26 cellular contexts compared by ENCODE assay signal in the genomic region with DNA sequence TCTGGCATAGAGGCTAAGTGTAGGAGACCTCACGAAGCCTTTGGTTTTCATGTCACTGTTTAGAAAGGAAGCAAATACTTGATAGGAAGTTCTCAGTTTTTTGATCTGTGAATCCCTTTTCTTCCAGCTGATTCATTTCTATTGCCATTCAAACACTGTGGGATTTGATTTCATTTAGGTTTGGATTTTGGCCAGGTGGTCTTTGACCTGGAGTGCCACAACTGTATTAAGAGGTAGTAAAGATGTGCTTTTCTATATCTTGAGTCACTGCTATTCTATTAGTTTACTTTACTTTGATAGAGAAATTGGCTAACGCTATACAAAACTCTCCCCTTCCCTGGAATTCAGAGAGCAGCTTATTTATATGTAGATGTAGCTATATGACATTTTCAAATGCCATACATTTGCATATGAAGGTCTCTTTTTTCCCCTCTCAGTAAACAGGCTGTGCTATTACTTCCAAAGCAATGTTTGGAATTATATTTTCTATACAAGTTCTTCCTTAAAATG.
"Had no signal": no experiment of that assay in that cellular context is flagged by ENCODE, and none has a peak within 500 bp of the region (broad histone marks: within the 10 kb centered on the region; RNA-seq: fewer than 3 reads in every experiment).

No MANE protein-coding gene starts in this region.

- H3K4me3 ChIP-seq: breast epithelium, Peyer's patch, SJCRH30 had no signal

- H3K27ac Mint-ChIP-seq: activated CD8-positive, alpha-beta T cell treated with anti-CD3 and anti-CD28 coated beads, Interleukin-2, amount 10 ng/mL, durations not matched to agents 7 days and 5 days; activated naive CD4-positive, alpha-beta T cell treated with anti-CD3 and anti-CD28 coated beads, Interleukin-2, amount 50 U/mL, for 24 hours; activated T-cell treated with anti-CD3 and anti-CD28 coated beads, Interleukin-2, amount 50 U/mL, for 24 hours; activated T-helper 1 cell treated with anti-CD3 and anti-CD28 coated beads, Interleukin-12 subunit alpha, Interleukin-12 subunit beta, Interleukin-2, Interleukin-4 antibody, amounts not matched to agents 30 ng/mL and 10 ng/mL and 1 ng/mL, durations not matched to agents 14 hours and 24 hours and 36 hours had no signal

- ATAC-seq: activated CD8-positive, alpha-beta T cell treated with anti-CD3 and anti-CD28 coated beads, Interleukin-2, amount 10 ng/mL, durations not matched to agents 7 days and 5 days had no signal

- H3K27me3 ChIP-seq: breast epithelium, Peyer's patch, SJCRH30 had no signal

- DNase-seq: activated CD4-positive, alpha-beta T cell treated with anti-CD3 and anti-CD28 coated beads for 48 hours; activated CD4-positive, alpha-beta T cell treated with anti-CD3 and anti-CD28 coated beads, Interleukin-2, amount 50 U/mL, for 4 hours; activated CD4-positive, CD25-positive, alpha-beta regulatory T cell treated with anti-CD3 and anti-CD28 coated beads, Interleukin-2, amount 50 U/mL, for 72 hours; activated CD8-positive, alpha-beta memory T cell treated with anti-CD3 and anti-CD28 coated beads, Interleukin-2, amount 50 U/mL, for 48 hours; activated CD8-positive, alpha-beta T cell treated with anti-CD3 and anti-CD28 coated beads, Interleukin-2, amount 10 ng/mL, durations not matched to agents 7 days and 5 days; activated effector memory CD4-positive, alpha-beta T cell treated with Interleukin-2 at 50 U/mL for 16 hours; activated naive CD4-positive, alpha-beta T cell; activated T-cell treated with anti-CD3 and anti-CD28 coated beads, Interleukin-2, amount 50 U/mL, for 24 hours; aorta; MM.1S; NCI-H1105; NCI-H1436; NCI-H1694 treated with DMSO at 0.1 percent for 48 hours; NCI-H2029 treated with DMSO at 0.1 percent for 48 hours; NCI-H510A treated with DMSO at 0.1 percent for 48 hours; NCI-H69; NK-92 treated with Interleukin-12 subunit alpha and Interleukin-12 subunit beta, amount 100 ng/mL, for 24 hours; OCI-M1; Right ventricle myocardium superior; SJCRH30; SK-N-SH had no signal

- H3K27ac ChIP-seq: breast epithelium, Peyer's patch, RWPE1, SJCRH30 had no signal

- H3K9me3 ChIP-seq: breast epithelium, Peyer's patch, SJCRH30, SK-N-SH had no signal

- H3K4me1 ChIP-seq: breast epithelium, Peyer's patch, SJCRH30 had no signal

- H3K4me1 Mint-ChIP-seq: activated naive CD4-positive, alpha-beta T cell treated with anti-CD3 and anti-CD28 coated beads, Interleukin-2, amount 50 U/mL, for 24 hours had no signal

- H3K36me3 Mint-ChIP-seq: activated naive CD4-positive, alpha-beta T cell treated with anti-CD3 and anti-CD28 coated beads, Interleukin-2, amount 50 U/mL, for 24 hours had no signal

- H3K9ac ChIP-seq: SK-N-SH had no signal

- H3K36me3 ChIP-seq: breast epithelium, Peyer's patch, SJCRH30 had no signal

- H3K4me3 Mint-ChIP-seq: activated CD8-positive, alpha-beta T cell treated with anti-CD3 and anti-CD28 coated beads, Interleukin-2, amount 10 ng/mL, durations not matched to agents 7 days and 5 days; activated naive CD4-positive, alpha-beta T cell treated with anti-CD3 and anti-CD28 coated beads, Interleukin-2, amount 50 U/mL, for 24 hours; activated T-cell treated with anti-CD3 and anti-CD28 coated beads, Interleukin-2, amount 50 U/mL, for 24 hours; activated T-helper 1 cell treated with anti-CD3 and anti-CD28 coated beads, Interleukin-12 subunit alpha, Interleukin-12 subunit beta, Interleukin-2, Interleukin-4 antibody, amounts not matched to agents 30 ng/mL and 10 ng/mL and 1 ng/mL, durations not matched to agents 14 hours and 24 hours and 36 hours had no signal
